In the genomic region with DNA sequence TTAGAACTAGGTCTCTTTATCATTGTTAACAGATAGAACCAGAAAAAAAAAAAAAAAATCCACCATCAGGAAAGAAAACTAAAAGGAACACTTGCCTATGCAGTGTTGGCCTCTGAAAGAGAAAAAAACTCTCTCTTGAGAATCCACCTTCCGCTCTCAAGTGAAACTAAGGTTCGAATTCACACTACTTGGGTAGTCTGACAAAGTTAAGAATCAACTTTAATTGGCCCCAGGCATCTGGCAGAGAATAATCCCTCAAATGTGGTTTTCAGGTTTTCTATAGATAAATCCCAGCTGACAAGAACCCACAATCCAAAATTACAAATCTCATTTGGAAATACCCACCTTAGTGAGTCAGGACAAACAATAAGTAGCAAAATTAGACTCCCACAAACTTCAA, we compare ENCODE assay signal across 28 cellular contexts.
"Had no signal": no experiment of that assay in that cellular context is flagged by ENCODE, and none has a peak within 500 bp of the region (broad histone marks: within the 10 kb centered on the region; RNA-seq: fewer than 3 reads in every experiment).

No MANE protein-coding gene starts in this region.

- H3K9ac ChIP-seq: SK-N-SH had no signal

- H3K4me3 Mint-ChIP-seq: activated CD8-positive, alpha-beta T cell treated with anti-CD3 and anti-CD28 coated beads for 36 hours had no signal

- ATAC-seq: activated CD8-positive, alpha-beta T cell treated with anti-CD3 and anti-CD28 coated beads for 36 hours; Panc1; Right ventricle myocardium inferior had no signal

- H3K27ac ChIP-seq: SJCRH30, VCaP had no signal

- H3K4me2 ChIP-seq: SK-N-SH had no signal

- H3K9me3 ChIP-seq: SJCRH30, SK-N-SH had no signal

- H3K27me3 Mint-ChIP-seq: activated CD8-positive, alpha-beta T cell treated with anti-CD3 and anti-CD28 coated beads for 36 hours had no signal

- H3K4me3 ChIP-seq: SJCRH30 had no signal

- H3K27me3 ChIP-seq: SJCRH30 had no signal

- DNase-seq: activated CD4-positive, alpha-beta T cell treated with anti-CD3 and anti-CD28 coated beads, Interleukin-2, amount 50 U/mL, for 1 hour; activated CD4-positive, CD25-positive, alpha-beta regulatory T cell; activated CD8-positive, alpha-beta memory T cell treated with anti-CD3 and anti-CD28 coated beads, Interleukin-2, amount 50 U/mL, for 4 hours; activated CD8-positive, alpha-beta T cell treated with anti-CD3 and anti-CD28 coated beads for 36 hours; activated effector memory CD4-positive, alpha-beta T cell treated with anti-CD3 and anti-CD28 coated beads, Interleukin-2, amount 50 U/mL, for 16 hours; activated naive CD4-positive, alpha-beta T cell treated with Interleukin-2 at 50 U/mL for 16 hours; activated T-cell treated with anti-CD3 and anti-CD28 coated beads, Interleukin-2, amount 50 U/mL, for 1 hour; caudate nucleus; KBM-7; MV-4-11; NCI-H1092 treated with DMSO at 0.1 percent for 48 hours; NCI-H1417 treated with DMSO at 0.1 percent for 48 hours; NCI-H1694; NCI-H2029; NCI-H2107; NCI-H2171 treated with DMSO at 0.1 percent for 48 hours; NCI-H226; NCI-H510A; NCI-H82; NK-92 treated with Interleukin-12 subunit alpha and Interleukin-12 subunit beta, amount 100 ng/mL, for 24 hours; OCI-M1; RPMI8226; SJCRH30; SK-N-SH; T-helper 1 cell had no signal

- H3K4me1 ChIP-seq: SJCRH30 had no signal

- H3K27ac Mint-ChIP-seq: activated CD8-positive, alpha-beta T cell treated with anti-CD3 and anti-CD28 coated beads for 36 hours had no signal

- H3K36me3 ChIP-seq: SJCRH30 had no signal
